3 cellular contexts compared by ENCODE assay signal in the genomic region with DNA sequence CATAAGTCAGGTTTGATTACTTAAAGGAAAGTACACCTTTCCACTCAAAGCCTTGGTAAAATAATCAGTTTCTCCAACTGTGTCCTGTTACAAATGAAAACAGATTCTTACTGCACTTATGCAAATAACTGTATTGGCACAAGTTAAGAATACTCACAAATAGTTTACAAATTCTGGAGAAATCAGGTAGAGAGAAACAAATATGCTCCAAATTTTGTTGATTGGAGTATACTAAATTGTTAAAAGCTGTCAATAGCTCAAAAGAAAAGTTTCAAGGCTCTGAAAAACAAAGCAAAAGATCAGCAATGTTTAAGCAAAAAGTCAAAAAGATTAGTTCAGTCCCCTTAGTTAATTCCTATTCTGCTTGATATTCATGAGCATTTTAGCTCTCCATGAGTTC. TPM values are rescaled to one million over a fixed set of nuclear protein-coding genes. Genes with fewer than 3 reads are reported as not detected.
"Had no signal": no experiment of that assay in that cellular context is flagged by ENCODE, and none has a peak within 500 bp of the region (broad histone marks: within the 10 kb centered on the region; RNA-seq: fewer than 3 reads in every experiment).

No MANE protein-coding gene starts in this region.

RNA-seq across cellular contexts. Expression of a gene that starts 24.5 kb away (rescaled TPM):
- total RNA-seq: activated T-helper 2 cell treated with anti-CD3 and anti-CD28 coated beads, Interferon-gamma antibody, Interleukin-2, Interleukin-4, amounts not matched to agents 10 μg/mL and 5 μg/mL and 100 μg/mL, durations not matched to agents 14 hours and 24 hours and 36 hours; T-helper 1 cell treated with Interleukin-12 subunit alpha and Interleukin-12 subunit beta and Interleukin-4 antibody, amounts not matched to agents 30 ng/mL and 1 ng/mL, for 36 hours; T-helper 2 cell treated with Interferon-gamma antibody and Interleukin-4, amounts not matched to agents 100 ng/mL and 5 ng/mL, for 36 hours had no signal
